19 cellular contexts compared by ENCODE assay signal in genomic region chr9:86816366-86816765, GRCh38.
A peak's percentile ranks its signal among the peaks of the same experiment; 100 is the strongest.
DNase-seq lines count a peak whose midpoint lies in the region; ATAC-seq and TF ChIP-seq lines count a peak whose summit lies in the region.
"Had no signal": no experiment of that assay in that cellular context is flagged by ENCODE, and none has a peak within 500 bp of the region (broad histone marks: within the 10 kb centered on the region; RNA-seq: fewer than 3 reads in every experiment).

No MANE protein-coding gene starts in this region.

- no peak overlapping the region for H3K4me2 ChIP-seq in neuronal stem cell (ENCODE audit: insufficient read depth, low read length, poor library complexity, severe bottlenecking)
- no peak overlapping the region for H3K4me2 ChIP-seq in trophoblast cell (ENCODE audit: low read length)
- H3K4me2 ChIP-seq: A549; BLaER1 treated with 17β-estradiol and CSF1 and Interleukin-3, amounts not matched to agents 10 nM and 100 nM had no signal

- H3K27ac ChIP-seq in HEK293 (ENCODE audit: extremely low read depth, low read depth, low read length) (no peak overlapping the region), lung (ENCODE audit: low read depth in 1 of 2, low read length in 1 of 2) (no peak overlapping the region), neuronal stem cell (replicated peaks; ENCODE audit: low read length) (no peak overlapping the region), trophoblast cell (ENCODE audit: low read depth, low read length) (no peak overlapping the region)
- H3K27ac ChIP-seq: 22Rv1; A549; BLaER1 treated with 17β-estradiol and CSF1 and Interleukin-3, amounts not matched to agents 10 nM and 100 nM; C4-2B had no signal

- no peak overlapping the region for H4K12ac ChIP-seq in trophoblast cell (ENCODE audit: low read depth, low read length)

- H2AFZ ChIP-seq in neuronal stem cell (ENCODE audit: low read length) (no peak overlapping the region), trophoblast cell (ENCODE audit: insufficient read depth, low read length, poor library complexity) (no peak overlapping the region)

- H4K91ac ChIP-seq in neuronal stem cell (ENCODE audit: low read depth, low read length, poor library complexity) (no peak overlapping the region), trophoblast cell (ENCODE audit: low read depth, low read length) (no peak overlapping the region)

- H3K9me3 ChIP-seq in HEK293 (ENCODE audit: control insufficient read depth, insufficient read depth, low read depth, low read length), result no peaks in the 10 kb centered on the region
- peaks cover 0 to 18% of the 10 kb centered on the region in 2 donors for H3K9me3 ChIP-seq in lung (ENCODE audit: control insufficient read depth in 2 of 2, insufficient read depth in 1 of 2, low read length in 1 of 2)
- peaks cover 2 to 4% of the 10 kb centered on the region in 2 donors for H3K9me3 ChIP-seq in neuronal stem cell (replicated peaks in 1 of 2; ENCODE audit: control insufficient read depth in 2 of 2, insufficient read depth in 1 of 2, low read depth in 1 of 2, low read length in 2 of 2)
- H3K9me3 ChIP-seq in trophoblast cell (ENCODE audit: insufficient read depth, low read depth, low read length), result peaks cover 15% of the 10 kb centered on the region
- H3K9me3 ChIP-seq: A549, Caco-2 had no signal

- TF ChIP-seq CTCF in HEK293 (tag by site-specific recombination; IDR thresholded peaks at IDR 0.05) (no peak), lung (IDR thresholded peaks at IDR 0.05; ENCODE audit: control extremely low read depth, extremely low read depth) (no peak)

- no peak overlapping the region for H4K8ac ChIP-seq in neuronal stem cell (ENCODE audit: low read depth, low read length)
- H4K8ac ChIP-seq in trophoblast cell (ENCODE audit: low read depth, low read length), result no peak overlapping the region

- H3K79me1 ChIP-seq in neuronal stem cell (ENCODE audit: low read depth, low read length) (no peaks in the 10 kb centered on the region), trophoblast cell (ENCODE audit: low read length) (no peaks in the 10 kb centered on the region)

- H2BK120ac ChIP-seq in neuronal stem cell (ENCODE audit: low read depth, low read length), result no peak overlapping the region
- H2BK120ac ChIP-seq in trophoblast cell (ENCODE audit: insufficient read depth, low read length, poor library complexity), result no peak overlapping the region

- H3K4me3 ChIP-seq in HEK293 (ENCODE audit: low read depth, low read length), result no peak overlapping the region
- H3K4me3 ChIP-seq in lung, result no peak overlapping the region
- H3K4me3 ChIP-seq in neuronal stem cell (ENCODE audit: low read length in 2 of 2), result no peak overlapping the region
- no peak overlapping the region for H3K4me3 ChIP-seq in trophoblast cell (ENCODE audit: low read depth, low read length)
- H3K4me3 ChIP-seq: A549; BLaER1 treated with 17β-estradiol and CSF1 and Interleukin-3, amounts not matched to agents 10 nM and 100 nM had no signal

- CTCF ChIA-PET in HEK293 (lab: Yijun Ruan, JAX), result interaction anchor here (0.9 kb wide), 1 partner anchor 328 kb away, joined by 3 read pairs; no protein-coding TSS in a partner anchor

- H3K4ac ChIP-seq in neuronal stem cell (ENCODE audit: low read length) (no peak overlapping the region), trophoblast cell (ENCODE audit: low read depth, low read length) (no peak overlapping the region)

- no peaks in the 10 kb centered on the region for H3K4me1 ChIP-seq in HEK293 (ENCODE audit: control insufficient read depth, insufficient read depth, low read length)
- no peaks in the 10 kb centered on the region for H3K4me1 ChIP-seq in lung (ENCODE audit: control insufficient read depth in 2 of 2, insufficient read depth in 2 of 2, low read length in 2 of 2)
- H3K4me1 ChIP-seq in neuronal stem cell (ENCODE audit: control insufficient read depth in 2 of 2, insufficient read depth in 1 of 2, low read depth in 1 of 2, low read length in 2 of 2), result peaks cover 0 to 6% of the 10 kb centered on the region in 2 donors
- H3K4me1 ChIP-seq in trophoblast cell (ENCODE audit: control insufficient read depth in 1 of 2, insufficient read depth in 2 of 2, low read length in 2 of 2), result no peaks in the 10 kb centered on the region
- H3K4me1 ChIP-seq: A549; BLaER1 treated with 17β-estradiol and CSF1 and Interleukin-3, amounts not matched to agents 10 nM and 100 nM; Caco-2 had no signal

- H3K36me3 ChIP-seq in HEK293 (ENCODE audit: control insufficient read depth in 2 of 2, insufficient read depth in 1 of 2, low read length in 2 of 2) (no peaks in the 10 kb centered on the region), lung (ENCODE audit: control insufficient read depth in 2 of 2, insufficient read depth in 2 of 2, low read length in 2 of 2) (no peaks in the 10 kb centered on the region), neuronal stem cell (replicated peaks in 1 of 2; ENCODE audit: control insufficient read depth in 2 of 2, insufficient read depth in 2 of 2, low read length in 2 of 2) (no peaks in the 10 kb centered on the region), trophoblast cell (ENCODE audit: control insufficient read depth in 1 of 2, insufficient read depth in 2 of 2, low read length in 2 of 2) (no peaks in the 10 kb centered on the region)
- H3K36me3 ChIP-seq: BLaER1 treated with 17β-estradiol and CSF1 and Interleukin-3, amounts not matched to agents 10 nM and 100 nM had no signal

- POLR2A ChIA-PET in HEK293 (lab: Yijun Ruan, JAX), result interaction anchor here (0.6 kb wide), 1 partner anchor 541 kb away, joined by 3 read pairs; no protein-coding TSS in a partner anchor

- H2AK5ac ChIP-seq in neuronal stem cell (ENCODE audit: low read depth, low read length) (peak overlapping the region; percentile 12), trophoblast cell (ENCODE audit: low read length) (no peak overlapping the region)

- no peak overlapping the region for H3K18ac ChIP-seq in neuronal stem cell (ENCODE audit: low read length)
- H3K18ac ChIP-seq in trophoblast cell (ENCODE audit: low read length), result no peak overlapping the region

- ATAC-seq in lung (ENCODE audit: insufficient read depth, low FRiP score) (peak; percentile 15), GM21717 (IDR thresholded peaks at IDR 0.05; ENCODE audit: unreplicated experiment) (no peak)
- ATAC-seq: A549; CD8-positive, alpha-beta T cell had no signal

- H2BK5ac ChIP-seq in neuronal stem cell (ENCODE audit: low read length), result no peak overlapping the region
- no peak overlapping the region for H2BK5ac ChIP-seq in trophoblast cell (ENCODE audit: low read depth, low read length, poor library complexity)

- H3K14ac ChIP-seq in neuronal stem cell (ENCODE audit: low read length) (no peak overlapping the region), trophoblast cell (ENCODE audit: low read length) (no peak overlapping the region)

- no peak overlapping the region for H3K9ac ChIP-seq in neuronal stem cell (ENCODE audit: low read depth, low read length, poor library complexity)
- no peak overlapping the region for H3K9ac ChIP-seq in trophoblast cell (ENCODE audit: low read length)
- H3K9ac ChIP-seq: BLaER1 treated with 17β-estradiol and CSF1 and Interleukin-3, amounts not matched to agents 10 nM and 100 nM had no signal

- H2BK15ac ChIP-seq in neuronal stem cell (ENCODE audit: low read length), result no peak overlapping the region

- H2BK12ac ChIP-seq in neuronal stem cell (ENCODE audit: low read length), result no peak overlapping the region
- no peak overlapping the region for H2BK12ac ChIP-seq in trophoblast cell (ENCODE audit: low read length)

- no peaks in the 10 kb centered on the region for H3K27me3 ChIP-seq in lung (ENCODE audit: control insufficient read depth, insufficient read depth)
- H3K27me3 ChIP-seq in neuronal stem cell (ENCODE audit: control insufficient read depth in 3 of 3, insufficient read depth in 3 of 3, low read depth in 1 of 3, low read length in 3 of 3), result no peaks in the 10 kb centered on the region
- H3K27me3 ChIP-seq in trophoblast cell (ENCODE audit: insufficient read depth, low read length), result no peaks in the 10 kb centered on the region
- H3K27me3 ChIP-seq: BLaER1 treated with 17β-estradiol and CSF1 and Interleukin-3, amounts not matched to agents 10 nM and 100 nM had no signal

- H3K79me2 ChIP-seq in trophoblast cell (ENCODE audit: control insufficient read depth, insufficient read depth, low read length, poor library complexity), result no peaks in the 10 kb centered on the region

- H3K23ac ChIP-seq in neuronal stem cell (ENCODE audit: low read depth, low read length, poor library complexity) (no peak overlapping the region), trophoblast cell (ENCODE audit: low read length) (peak overlapping the region; percentile 52)

- DNase-seq in lung (ENCODE audit: low spot score), result no peak
- no peak for DNase-seq in neuronal stem cell (ENCODE audit: low spot score)
- no peak for DNase-seq in trophoblast cell
- DNase-seq in NCI-H1694 (lab: John Stamatoyannopoulos, UW), result no peak
- no peak for DNase-seq in NCI-H82 (lab: John Stamatoyannopoulos, UW)
- no peak for DNase-seq in NCI-H146 treated with DMSO at 0.1 percent for 48 hours (lab: John Stamatoyannopoulos, UW; ENCODE audit: unreplicated experiment)
- DNase-seq: AML-193; Caco-2; Calu3; CD4-positive, alpha-beta T cell; CD8-positive, alpha-beta T cell; DMS79 treated with DMSO at 0.1 percent for 48 hours; GF-D8 had no signal

- 68 to 69% methylated on average over 2 of the region's 2 CpGs for WGBS in lung, 2 donors
- WGBS in neuronal stem cell (ENCODE audit: extremely low coverage in 2 of 2, insufficient read length in 2 of 2, insufficient replicate concordance in 1 of 2), 2 donors, result no CpG with 5 or more reads among the region's 2 CpGs
- WGBS in trophoblast cell (ENCODE audit: extremely low coverage, insufficient coverage, insufficient read length), result no CpG with 5 or more reads among the region's 2 CpGs

TF ChIP-seq in HEK293, 187 proteins besides CTCF, POLR2A, EP300 and RAD21 (continues in another document):
- TF ChIP-seq, protein P1, sequence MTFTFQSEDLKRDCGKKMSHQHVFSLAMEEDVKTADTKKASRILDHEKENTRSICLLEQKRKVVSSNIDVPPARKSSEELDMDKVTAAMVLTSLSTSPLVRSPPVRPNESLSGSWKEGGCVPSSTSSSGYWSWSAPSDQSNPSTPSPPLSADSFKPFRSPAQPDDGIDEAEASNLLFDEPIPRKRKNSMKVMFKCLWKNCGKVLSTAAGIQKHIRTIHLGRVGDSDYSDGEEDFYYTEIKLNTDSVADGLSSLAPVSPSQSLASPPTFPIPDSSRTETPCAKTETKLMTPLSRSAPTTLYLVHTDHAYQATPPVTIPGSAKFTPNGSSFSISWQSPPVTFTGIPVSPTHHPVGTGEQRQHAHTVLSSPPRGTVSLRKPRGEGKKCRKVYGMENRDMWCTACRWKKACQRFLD (tag by site-specific recombination; IDR thresholded peaks at IDR 0.05), result no peak
